Comparison of ENCODE assay signal across 15 cellular contexts in genomic region chr1:11289064-11289463, GRCh38. TPM values are rescaled to one million over a fixed set of nuclear protein-coding genes. Genes with fewer than 3 reads are reported as not detected.
DNase-seq lines count a peak whose midpoint lies in the region; FAIRE-seq and TF ChIP-seq lines count a peak whose summit lies in the region.
"Had no signal": no experiment of that assay in that cellular context is flagged by ENCODE, and none has a peak within 500 bp of the region (broad histone marks: within the 10 kb centered on the region; RNA-seq: fewer than 3 reads in every experiment).

No MANE protein-coding gene starts in this region.

- no peak overlapping the region for H4K8ac ChIP-seq in H1 (ENCODE audit: extremely low read depth, insufficient read depth, low read length)

- H3K18ac ChIP-seq in H1 (ENCODE audit: extremely low read depth, low read length) = no peak overlapping the region; the same call in 1 of the 2 replicates

- in situ Hi-C loops in transverse colon (cut with MboI; ENCODE audit: low pct_ligation_motif_present in 1 of 4, low pct_unique_long_range_greater_than_20kb in 1 of 4, low sequenced_read_pairs in 3 of 4) = no loop called here
- in situ Hi-C loops in GM23248 (cut with MboI) = no loop called here

- TF ChIP-seq EP300 in H1 (IDR thresholded peaks at IDR 0.05; ENCODE audit: borderline replicate concordance in 1 of 2, low read depth in 2 of 2, low read length in 2 of 2) = no peak
- no peak for TF ChIP-seq EP300 in transverse colon (IDR thresholded peaks at IDR 0.05; ENCODE audit: low read depth)

- no peaks in the 10 kb centered on the region for H3K9me2 ChIP-seq in GM23248 (ENCODE audit: insufficient read depth)

- no peak overlapping the region for H3K14ac ChIP-seq in H1 (ENCODE audit: insufficient read length)

- H3K9ac ChIP-seq in H1 (replicated peaks in 1 of 4; ENCODE audit: extremely low read depth in 1 of 4, low read depth in 3 of 4, low read length in 3 of 4) (no peak overlapping the region), GM23248 (no peak overlapping the region)

- intact Hi-C loops in transverse colon (cut with DNase I; ENCODE audit: low total_unique reads) = no loop called here

- no peak overlapping the region for H2BK20ac ChIP-seq in H1 (ENCODE audit: low read length)

- H3K4ac ChIP-seq in H1 (replicated peaks; ENCODE audit: insufficient read length, low read depth, low read length) = no peak overlapping the region

- no peak overlapping the region for H3K4me3 Mint-ChIP-seq in activated CD4-positive, alpha-beta T cell treated with anti-CD3 and anti-CD28 coated beads, Interleukin-2, amount 10 ng/mL, durations not matched to agents 7 days and 5 days

- H3K27me3 ChIP-seq in H1 (replicated peaks in 1 of 4; ENCODE audit: control insufficient read depth in 3 of 4, extremely low read depth in 1 of 4, insufficient read depth in 3 of 4, low read length in 3 of 4) (no peaks in the 10 kb centered on the region), small intestine (ENCODE audit: control insufficient read depth in 2 of 2, insufficient read depth in 2 of 2, low read length in 2 of 2) (no peaks in the 10 kb centered on the region), transverse colon (no peaks in the 10 kb centered on the region), GM23248 (replicated peaks; ENCODE audit: insufficient read depth) (no peaks in the 10 kb centered on the region)
- H3K27me3 ChIP-seq: SJSA1 had no signal

- TF ChIP-seq POLR2A in H1 (IDR thresholded peaks at IDR 0.05; ENCODE audit: control extremely low read depth in 1 of 2, low read depth in 2 of 2, low read length in 2 of 2) (no peak), transverse colon (IDR thresholded peaks at IDR 0.05) (no peak)

- H3K4me1 Mint-ChIP-seq in activated CD4-positive, alpha-beta T cell treated with anti-CD3 and anti-CD28 coated beads, Interleukin-2, amount 10 ng/mL, durations not matched to agents 7 days and 5 days = peaks cover 81% of the 10 kb centered on the region

- H4K91ac ChIP-seq in H1 (replicated peaks; ENCODE audit: insufficient read length, low read length) = no peak overlapping the region

- H3K4me1 ChIP-seq in H1 (replicated peaks in 1 of 4; ENCODE audit: control insufficient read depth in 3 of 4, insufficient read depth in 4 of 4, low read length in 3 of 4) = peaks cover 9 to 28% (median 22%) of the 10 kb centered on the region in 4 experiments
- H3K4me1 ChIP-seq in small intestine (ENCODE audit: control insufficient read depth in 2 of 2, insufficient read depth in 1 of 2, low read depth in 1 of 2, low read length in 1 of 2) = no peaks in the 10 kb centered on the region
- H3K4me1 ChIP-seq in transverse colon = no peaks in the 10 kb centered on the region
- H3K4me1 ChIP-seq in GM23248 (ENCODE audit: insufficient read depth) = no peaks in the 10 kb centered on the region
- H3K4me1 ChIP-seq: SJSA1 had no signal

- H3K56ac ChIP-seq in H1 (replicated peaks; ENCODE audit: insufficient read length, low read depth, low read length) = no peak overlapping the region

- FAIRE-seq in H1 (lab: Jason Lieb, UNC) = no peak
- FAIRE-seq in small intestine (lab: Jason Lieb, UNC) = no peak
- FAIRE-seq: H54 had no signal

- peaks cover 0 to 1% of the 10 kb centered on the region in 2 experiments for H4K20me1 ChIP-seq in H1 (replicated peaks in 1 of 2; ENCODE audit: control insufficient read depth in 1 of 2, insufficient read depth in 2 of 2, low read length in 2 of 2)
- no peaks in the 10 kb centered on the region for H4K20me1 ChIP-seq in GM23248 (ENCODE audit: insufficient read depth)

- POLR2A ChIA-PET in activated CD4-positive, alpha-beta T cell treated with anti-CD3 and anti-CD28 coated beads, Interleukin-2, amount 10 ng/mL, durations not matched to agents 7 days and 5 days (lab: Charles Lee) = interaction anchor here (0.7 kb wide), 1 partner anchor 138 kb away, joined by 4 read pairs; no protein-coding TSS in a partner anchor
- POLR2A ChIA-PET in H1 (lab: Charles Lee; ENCODE audit: partially characterized antibody) = interaction anchor here (1.2 kb wide), 1 partner anchor 16 kb away, joined by 3 read pairs; the partner anchor contains the start of gene UBIAD1

- no peaks in the 10 kb centered on the region for H3F3A ChIP-seq in GM23248 (ENCODE audit: insufficient read depth)

- H3K27ac ChIP-seq in H1 (ENCODE audit: low read depth, low read length) = no peak overlapping the region
- no peak overlapping the region for H3K27ac ChIP-seq in small intestine (ENCODE audit: low read depth in 1 of 2, low read length in 1 of 2)
- H3K27ac ChIP-seq in transverse colon = no peak overlapping the region
- no peak overlapping the region for H3K27ac ChIP-seq in GM23248
- H3K27ac ChIP-seq: SJSA1 had no signal

- no peak overlapping the region for H3K23ac ChIP-seq in H1 (ENCODE audit: insufficient read length)

- H3K36me3 Mint-ChIP-seq in activated CD4-positive, alpha-beta T cell treated with anti-CD3 and anti-CD28 coated beads, Interleukin-2, amount 10 ng/mL, durations not matched to agents 7 days and 5 days (ENCODE audit: low read depth) = peaks cover 86% of the 10 kb centered on the region

- no peak overlapping the region for H3K4me3 ChIP-seq in H1 (ENCODE audit: extremely low read depth in 1 of 4, insufficient read depth in 2 of 4, low read depth in 3 of 4, low read length in 4 of 4)
- no peak overlapping the region for H3K4me3 ChIP-seq in small intestine (ENCODE audit: low read depth in 1 of 2, low read length in 2 of 2)
- no peak overlapping the region for H3K4me3 ChIP-seq in transverse colon
- no peak overlapping the region for H3K4me3 ChIP-seq in GM23248
- H3K4me3 ChIP-seq: SJSA1 had no signal

- TF ChIP-seq RAD21 in H1 (IDR thresholded peaks at IDR 0.05 in 1 of 2, conservative IDR thresholded peaks at IDR 0.05 in 1 of 2; ENCODE audit: low read depth in 2 of 2, low read length in 2 of 2) = no peak

- peaks cover 0 to 8% (median 1%) of the 10 kb centered on the region in 4 experiments; a peak in 3 of 8 replicates for H3K36me3 ChIP-seq in H1 (ENCODE audit: control insufficient read depth in 2 of 4, insufficient read depth in 4 of 4, low read length in 3 of 4)
- no peaks in the 10 kb centered on the region for H3K36me3 ChIP-seq in small intestine (ENCODE audit: control insufficient read depth in 2 of 2, insufficient read depth in 2 of 2, low read length in 2 of 2)
- H3K36me3 ChIP-seq in transverse colon = peaks cover 0 to 7% (median 1%) of the 10 kb centered on the region in 4 donors
- H3K36me3 ChIP-seq in GM23248 (ENCODE audit: low read depth) = no peaks in the 10 kb centered on the region

- H3K4me2 ChIP-seq in H1 (ENCODE audit: insufficient read depth in 1 of 2, low read depth in 2 of 2, low read length in 2 of 2) (no peak overlapping the region), GM23248 (ENCODE audit: unreplicated experiment) (no peak overlapping the region)

- peaks cover under 1% of the 10 kb centered on the region for H3K9me3 Mint-ChIP-seq in activated CD4-positive, alpha-beta T cell treated with anti-CD3 and anti-CD28 coated beads, Interleukin-2, amount 10 ng/mL, durations not matched to agents 7 days and 5 days

- TF ChIP-seq CTCF in H1 (IDR thresholded peaks at IDR 0.05; ENCODE audit: control extremely low read depth in 1 of 3, insufficient read depth in 1 of 3, low read depth in 1 of 3, low read length in 3 of 3) (no peak), transverse colon (IDR thresholded peaks at IDR 0.05) (no peak)

- H2BK12ac ChIP-seq in H1 (ENCODE audit: low read depth, low read length) = 0 out of 2 replicates have a peak overlapping the region, but pooled peaks have one; percentile 43

- H2AFZ ChIP-seq in H1 (ENCODE audit: low read length) (no peak overlapping the region), GM23248 (no peak overlapping the region)

- no peaks in the 10 kb centered on the region for H3K27me3 Mint-ChIP-seq in activated CD4-positive, alpha-beta T cell treated with anti-CD3 and anti-CD28 coated beads, Interleukin-2, amount 10 ng/mL, durations not matched to agents 7 days and 5 days

- H3K23me2 ChIP-seq in H1 (ENCODE audit: low read depth, low read length) = no peaks in the 10 kb centered on the region; the same call in 1 of the 2 replicates

- H3K9me3 ChIP-seq in H1 (ENCODE audit: insufficient read depth in 2 of 2, low read depth in 1 of 2, low read length in 1 of 2) = no peaks in the 10 kb centered on the region
- H3K9me3 ChIP-seq in small intestine (ENCODE audit: control insufficient read depth, low read depth) = no peaks in the 10 kb centered on the region
- no peaks in the 10 kb centered on the region for H3K9me3 ChIP-seq in transverse colon
- H3K9me3 ChIP-seq in GM23248 (ENCODE audit: low read depth) = no peaks in the 10 kb centered on the region
- H3K9me3 ChIP-seq: SJSA1 had no signal

- 91% methylated on average over 5 of the region's 5 CpGs; no CpG with 5 or more reads in 1 of the 2 experiments for WGBS in H1 (ENCODE audit: extremely low coverage in 1 of 2, insufficient coverage in 1 of 2, insufficient read length in 1 of 2, insufficient replicate concordance in 2 of 2, low coverage in 1 of 2, low lambda C conversion rate in 2 of 2, missing lambda C conversion rate in 1 of 2), 2 experiments
- 27 to 67% (median 49%) methylated on average over 5 of the region's 5 CpGs for WGBS in small intestine, 3 donors
- WGBS in transverse colon (ENCODE audit: low coverage in 1 of 2), 2 donors = 94 to 100% methylated on average over 1 to 5 of the region's 5 CpGs
- WGBS in GM23248 (ENCODE audit: low coverage in 1 of 2, low lambda C conversion rate in 2 of 2, missing lambda C conversion rate in 2 of 2), 2 experiments = 96% methylated on average over 5 of the region's 5 CpGs

- no peak overlapping the region for H2BK120ac ChIP-seq in H1 (replicated peaks; ENCODE audit: low read depth, low read length)

- peaks cover 12% of the 10 kb centered on the region for H3K79me1 ChIP-seq in H1 (ENCODE audit: low read depth, low read length)

- no peak overlapping the region for H2BK15ac ChIP-seq in H1 (ENCODE audit: low read length)

- no peak overlapping the region for H4K5ac ChIP-seq in H1 (ENCODE audit: insufficient read length, low read depth, low read length)

- no peak overlapping the region; the same call in 1 of the 2 replicates for H2BK5ac ChIP-seq in H1 (ENCODE audit: low read depth, low read length)

- DNase-seq in activated CD4-positive, alpha-beta T cell treated with anti-CD3 and anti-CD28 coated beads, Interleukin-2, amount 10 ng/mL, durations not matched to agents 7 days and 5 days = no peak
- no peak for DNase-seq in activated CD4-positive, alpha-beta T cell treated with anti-CD3 and anti-CD28 coated beads, Interleukin-2, amount 50 U/mL, for 1 hour
- DNase-seq in NCI-H1417 (lab: John Stamatoyannopoulos, UW) = peak in 2 of 3 experiments; percentile 65 to 94
- DNase-seq in H1 (ENCODE audit: low read depth in 1 of 2, low spot score in 2 of 2) = no peak
- peak; percentile 35 for DNase-seq in small intestine
- DNase-seq in transverse colon = no peak
- no peak for DNase-seq in GM23248
- no peak for DNase-seq in stimulated activated CD4-positive, alpha-beta T cell treated with anti-CD3 and anti-CD28 coated beads, Interleukin-4, amount 100 ng/mL, for 24 hours
- DNase-seq: MM.1S, NCI-H1105, NCI-H2081 treated with DMSO at 0.1 percent for 48 hours, NCI-H446 treated with DMSO at 0.1 percent for 48 hours, RPMI8226 had no signal

- H2AK5ac ChIP-seq in H1 (ENCODE audit: low read depth, low read length) = 0 out of 2 replicates have a peak overlapping the region, but pooled peaks have one; percentile 40

- H3K79me2 ChIP-seq in H1 (ENCODE audit: control insufficient read depth in 1 of 2, insufficient read depth in 2 of 2, low read length in 2 of 2) (peaks cover under 1 to 18% of the 10 kb centered on the region in 2 experiments; a peak in 2 of 4 replicates), GM23248 (ENCODE audit: insufficient read depth) (no peaks in the 10 kb centered on the region)

- H3K27ac Mint-ChIP-seq in activated CD4-positive, alpha-beta T cell treated with anti-CD3 and anti-CD28 coated beads, Interleukin-2, amount 10 ng/mL, durations not matched to agents 7 days and 5 days = peak overlapping the region; percentile 65

- CTCF ChIA-PET in activated CD4-positive, alpha-beta T cell treated with anti-CD3 and anti-CD28 coated beads, Interleukin-2, amount 10 ng/mL, durations not matched to agents 7 days and 5 days (lab: Charles Lee) = interaction anchor here (0.6 to 1.1 kb wide), 4 partner anchors 52 to 391 kb away, joined by 3 to 4 read pairs (median 3); no protein-coding TSS in a partner anchor
- CTCF ChIA-PET in H1 (lab: Charles Lee; ENCODE audit: partially characterized antibody) = interaction anchor here (0.6 to 1.6 kb wide), 3 partner anchors 13 to 26 kb away, joined by 3 to 4 read pairs (median 3); no protein-coding TSS in a partner anchor

RNA-seq across cellular contexts. Expression of gene UBIAD1, which starts 16.1 kb away (rescaled TPM):
- total RNA-seq in activated CD4-positive, alpha-beta T cell treated with anti-CD3 and anti-CD28 coated beads, Interleukin-2, amount 10 ng/mL, durations not matched to agents 7 days and 5 days = 10 to 100 TPM; 53.7 to 59.1 TPM
- total RNA-seq in H1 (2021; fragmentation: NEBNext Ultra II Directional; extraction: Animal tissue kit (Norgen Biotek cat#: 25700)) = 22.7 and 23.4 TPM in 2 replicates
- 26.6 and 32.4 TPM in 2 replicates for polyA plus RNA-seq in H1 (2011; rRNA removed)
- 22.4 TPM for polyA plus RNA-seq in H1 (2011; cell fraction: cytosol; rRNA removed)
- polyA plus RNA-seq in H1 (2011; cell fraction: nucleus; rRNA removed) = 22.1 TPM
- polyA plus RNA-seq in H1 (2012, experiment 1 of 2) = 15.2 to 19.3 TPM (median 17.5 TPM) in 4 replicates
- 22.6 TPM for polyA plus RNA-seq in H1 (2012, experiment 2 of 2)
- polyA plus RNA-seq in H1 (2013, experiment 1 of 2) = 21.6 TPM
- polyA plus RNA-seq in H1 (2013, experiment 2 of 2) = 23.3 TPM
- polyA minus RNA-seq in H1 (2011; rRNA and poly(A)+ RNA removed) = 48.4 and 59.9 TPM in 2 replicates
- polyA minus RNA-seq in H1 (2011; cell fraction: cytosol; rRNA and poly(A)+ RNA removed) = 17.0 TPM
- polyA minus RNA-seq in H1 (2011; cell fraction: nucleus; rRNA and poly(A)+ RNA removed) = 24.8 TPM
- polyA plus RNA-seq in small intestine = 10 to 100 TPM in 1 of 3 donors, 1 to 10 TPM in 2; 3.2 to 10.7 (median 3.8) TPM
- total RNA-seq in transverse colon = 10 to 100 TPM in 2 of 4 donors, 1 to 10 TPM in 2; 8.6 to 12.3 (median 10.8) TPM
- total RNA-seq in GM23248 (2014; rRNA removed; shearing (Covaris generic)) = 4.8 and 5.2 TPM in 2 replicates
- 8.1 and 9.8 TPM in 2 replicates for polyA plus RNA-seq in GM23248 (2016; fragmentation: Nextera tagmentation; extraction: Ambion mirVana)

RNA-seq across cellular contexts. Expression of gene MTOR, which starts 26.7 kb away (rescaled TPM):
- 10 to 100 TPM; 49.2 to 57.2 TPM for total RNA-seq in activated CD4-positive, alpha-beta T cell treated with anti-CD3 and anti-CD28 coated beads, Interleukin-2, amount 10 ng/mL, durations not matched to agents 7 days and 5 days
- total RNA-seq in H1 (2021; fragmentation: NEBNext Ultra II Directional; extraction: Animal tissue kit (Norgen Biotek cat#: 25700)) = 75.7 and 76.8 TPM in 2 replicates
- polyA plus RNA-seq in H1 (2011; rRNA removed) = 43.6 and 44.2 TPM in 2 replicates
- polyA plus RNA-seq in H1 (2011; cell fraction: cytosol; rRNA removed) = 47.2 TPM
- 103 TPM for polyA plus RNA-seq in H1 (2011; cell fraction: nucleus; rRNA removed)
- 61.6 to 68.2 TPM (median 64.5 TPM) in 4 replicates for polyA plus RNA-seq in H1 (2012, experiment 1 of 2)
- 6.3 TPM for polyA plus RNA-seq in H1 (2012, experiment 2 of 2)
- 31.7 TPM for polyA plus RNA-seq in H1 (2013, experiment 1 of 2)
- 28.2 TPM for polyA plus RNA-seq in H1 (2013, experiment 2 of 2)
- 144 and 175 TPM in 2 replicates for polyA minus RNA-seq in H1 (2011; rRNA and poly(A)+ RNA removed)
- 53.1 TPM for polyA minus RNA-seq in H1 (2011; cell fraction: cytosol; rRNA and poly(A)+ RNA removed)
- polyA minus RNA-seq in H1 (2011; cell fraction: nucleus; rRNA and poly(A)+ RNA removed) = 83.0 TPM
- polyA plus RNA-seq in small intestine = 10 to 100 TPM; 11.3 to 20.0 (median 15.4) TPM
- 10 to 100 TPM; 31.0 to 45.6 (median 40.6) TPM for total RNA-seq in transverse colon
- 27.6 and 30.7 TPM in 2 replicates for total RNA-seq in GM23248 (2014; rRNA removed; shearing (Covaris generic))
- 10.3 and 10.6 TPM in 2 replicates for polyA plus RNA-seq in GM23248 (2016; fragmentation: Nextera tagmentation; extraction: Ambion mirVana)

Comparison
In these comparisons a context has a peak if more than half of its experiments do, and no peak if none do; other contexts are left out.
1. DNase-seq: peak in NCI-H1417 (2 of 3) and small intestine (single experiment); none in activated CD4-positive, alpha-beta T cell treated with anti-CD3 and anti-CD28 coated beads, Interleukin-2, amount 10 ng/mL, durations not matched to agents 7 days and 5 days (single experiment), activated CD4-positive, alpha-beta T cell treated with anti-CD3 and anti-CD28 coated beads, Interleukin-2, amount 50 U/mL, for 1 hour (single experiment), H1 (0 of 2), transverse colon (single experiment), GM23248 (single experiment) and stimulated activated CD4-positive, alpha-beta T cell treated with anti-CD3 and anti-CD28 coated beads, Interleukin-4, amount 100 ng/mL, for 24 hours (single experiment).